Comparison of ENCODE assay signal across 9 cellular contexts in genomic region chr3:102206506-102207145, GRCh38.
DNase-seq lines count a peak whose midpoint lies in the region; ATAC-seq and TF ChIP-seq lines count a peak whose summit lies in the region.
"Had no signal": no experiment of that assay in that cellular context is flagged by ENCODE, and none has a peak within 500 bp of the region (broad histone marks: within the 10 kb centered on the region; RNA-seq: fewer than 3 reads in every experiment).

No MANE protein-coding gene starts in this region.

- no peak overlapping the region for H3K4me3 Mint-ChIP-seq in activated CD8-positive, alpha-beta T cell treated with anti-CD3 and anti-CD28 coated beads, Interleukin-2, amount 10 ng/mL, durations not matched to agents 7 days and 5 days

- H3K36me3 Mint-ChIP-seq in activated CD8-positive, alpha-beta T cell treated with anti-CD3 and anti-CD28 coated beads, Interleukin-2, amount 10 ng/mL, durations not matched to agents 7 days and 5 days (ENCODE audit: low read depth), result no peaks in the 10 kb centered on the region

- H3K4me3 ChIP-seq in foreskin fibroblast (ENCODE audit: low read depth in 1 of 2, low read length in 2 of 2), result no peak overlapping the region
- H3K4me3 ChIP-seq: Peyer's patch had no signal

- no peak for TF ChIP-seq CTCF in foreskin fibroblast (IDR thresholded peaks at IDR 0.05; ENCODE audit: low read depth, low read length)

- peak; percentile 69 for DNase-seq in DMS79 treated with DMSO at 0.1 percent for 48 hours (lab: John Stamatoyannopoulos, UW)
- DNase-seq in SK-MEL-5 (ENCODE audit: low read depth, low spot score), result peak; percentile 38
- peak; percentile 74 to 88 for DNase-seq in foreskin fibroblast
- peak; percentile 94 for DNase-seq in renal cortical epithelial cell (ENCODE audit: low read depth)
- no peak for DNase-seq in 8988T
- DNase-seq in activated CD8-positive, alpha-beta T cell treated with anti-CD3 and anti-CD28 coated beads, Interleukin-2, amount 10 ng/mL, durations not matched to agents 7 days and 5 days, result no peak
- DNase-seq in GDM1 (lab: John Stamatoyannopoulos, UW), result no peak
- DNase-seq in activated effector memory CD4-positive, alpha-beta T cell treated with anti-CD3 and anti-CD28 coated beads, Interleukin-2, amount 50 U/mL, for 16 hours, result no peak

- ATAC-seq in activated CD8-positive, alpha-beta T cell treated with anti-CD3 and anti-CD28 coated beads, Interleukin-2, amount 10 ng/mL, durations not matched to agents 7 days and 5 days, result no peak

- CTCF ChIA-PET in activated CD8-positive, alpha-beta T cell treated with anti-CD3 and anti-CD28 coated beads, Interleukin-2, amount 10 ng/mL, durations not matched to agents 7 days and 5 days (lab: Charles Lee), result interaction anchor here (1.3 kb wide), 1 partner anchor 18 kb away, joined by 3 read pairs; no protein-coding TSS in a partner anchor

- H3K27me3 Mint-ChIP-seq in activated CD8-positive, alpha-beta T cell treated with anti-CD3 and anti-CD28 coated beads, Interleukin-2, amount 10 ng/mL, durations not matched to agents 7 days and 5 days (ENCODE audit: low read depth), result peaks cover 2% of the 10 kb centered on the region

- H3K4me1 Mint-ChIP-seq in activated CD8-positive, alpha-beta T cell treated with anti-CD3 and anti-CD28 coated beads, Interleukin-2, amount 10 ng/mL, durations not matched to agents 7 days and 5 days (ENCODE audit: low read depth), result no peaks in the 10 kb centered on the region

- POLR2A ChIA-PET in activated CD8-positive, alpha-beta T cell treated with anti-CD3 and anti-CD28 coated beads, Interleukin-2, amount 10 ng/mL, durations not matched to agents 7 days and 5 days (lab: Charles Lee), result no interaction called here

- in situ Hi-C loops in SK-MEL-5 (cut with HindIII; ENCODE audit: low pct_unique_long_range_greater_than_20kb, low sequenced_read_pairs), result no loop called here

- peaks cover 5% of the 10 kb centered on the region for H3K9me3 Mint-ChIP-seq in activated CD8-positive, alpha-beta T cell treated with anti-CD3 and anti-CD28 coated beads, Interleukin-2, amount 10 ng/mL, durations not matched to agents 7 days and 5 days (ENCODE audit: insufficient read depth)

- H3K27ac Mint-ChIP-seq in activated CD8-positive, alpha-beta T cell treated with anti-CD3 and anti-CD28 coated beads, Interleukin-2, amount 10 ng/mL, durations not matched to agents 7 days and 5 days, result no peak overlapping the region

Comparison
In these comparisons a context has a peak if more than half of its experiments do, and no peak if none do; other contexts are left out.
1. DNase-seq: peak in DMS79 treated with DMSO at 0.1 percent for 48 hours (single experiment), SK-MEL-5 (single experiment), foreskin fibroblast (2 of 2) and renal cortical epithelial cell (single experiment); none in 8988T (single experiment), activated CD8-positive, alpha-beta T cell treated with anti-CD3 and anti-CD28 coated beads, Interleukin-2, amount 10 ng/mL, durations not matched to agents 7 days and 5 days (single experiment), GDM1 (single experiment) and activated effector memory CD4-positive, alpha-beta T cell treated with anti-CD3 and anti-CD28 coated beads, Interleukin-2, amount 50 U/mL, for 16 hours (single experiment).